In genomic region chr5:174282391-174282790, GRCh38 we compare ENCODE assay signal across 21 cellular contexts.
A peak's percentile ranks its signal among the peaks of the same experiment; 100 is the strongest.
DNase-seq lines count a peak whose midpoint lies in the region; ATAC-seq and TF ChIP-seq lines count a peak whose summit lies in the region.
"Had no signal": no experiment of that assay in that cellular context is flagged by ENCODE, and none has a peak within 500 bp of the region (broad histone marks: within the 10 kb centered on the region; RNA-seq: fewer than 3 reads in every experiment).

No MANE protein-coding gene starts in this region.

- H3K4me3 ChIP-seq in MM.1S (ENCODE audit: low read length) (no peak overlapping the region), neural cell (ENCODE audit: low read length) (no peak overlapping the region)
- H3K4me3 ChIP-seq: A549; BLaER1 treated with 17β-estradiol and CSF1 and Interleukin-3, amounts not matched to agents 10 nM and 100 nM; GM23248 had no signal

- ATAC-seq in GM18868 (IDR thresholded peaks at IDR 0.05; ENCODE audit: unreplicated experiment), result peak; percentile 10
- ATAC-seq in HG03097 (IDR thresholded peaks at IDR 0.05; ENCODE audit: low FRiP score, unreplicated experiment), result no peak
- ATAC-seq: A549, HCT116 had no signal

- no peaks in the 10 kb centered on the region for H3K9me3 ChIP-seq in MM.1S (replicated peaks; ENCODE audit: insufficient read depth, low read length)
- no peaks in the 10 kb centered on the region for H3K9me3 ChIP-seq in neural cell (ENCODE audit: low read length)
- H3K9me3 ChIP-seq: BE2C had no signal

- H3K9me2 ChIP-seq in MM.1S (replicated peaks; ENCODE audit: insufficient read depth, low read length), result no peaks in the 10 kb centered on the region
- no peaks in the 10 kb centered on the region for H3K9me2 ChIP-seq in neural cell (ENCODE audit: insufficient read depth, low read length)

- TF ChIP-seq RAD21 in neural cell (conservative IDR thresholded peaks at IDR 0.05), result no peak

- peak overlapping the region; percentile 33; the same call in 1 of the 2 replicates for H3K4me2 ChIP-seq in MM.1S (ENCODE audit: low read depth, low read length)
- no peak overlapping the region for H3K4me2 ChIP-seq in neural cell (ENCODE audit: low read length)
- H3K4me2 ChIP-seq: A549; BLaER1 treated with 17β-estradiol and CSF1 and Interleukin-3, amounts not matched to agents 10 nM and 100 nM had no signal

- H3F3A ChIP-seq in MM.1S (ENCODE audit: insufficient read depth, low read length) (peaks cover 10% of the 10 kb centered on the region; the same call in 1 of the 2 replicates), neural cell (ENCODE audit: insufficient read depth, low read length, poor library complexity, severe bottlenecking) (no peaks in the 10 kb centered on the region)

- H3K9ac ChIP-seq in MM.1S (ENCODE audit: low read length) (peak overlapping the region; percentile 13; the same call in 1 of the 2 replicates), neural cell (ENCODE audit: low read length) (no peak overlapping the region)
- H3K9ac ChIP-seq: BLaER1 treated with 17β-estradiol and CSF1 and Interleukin-3, amounts not matched to agents 10 nM and 100 nM; GM23248 had no signal

- H3K79me2 ChIP-seq in MM.1S (ENCODE audit: low read length), result no peaks in the 10 kb centered on the region
- H3K79me2 ChIP-seq in neural cell (replicated peaks; ENCODE audit: insufficient read depth, low read length), result no peaks in the 10 kb centered on the region

- H2AFZ ChIP-seq in MM.1S (ENCODE audit: low read length) (peak overlapping the region; percentile 62; the same call in 1 of the 2 replicates), neural cell (ENCODE audit: low read depth, low read length) (no peak overlapping the region)
- H2AFZ ChIP-seq: GM23248 had no signal

- TF ChIP-seq EP300 in neural cell (conservative IDR thresholded peaks at IDR 0.05; ENCODE audit: poor library complexity, severe bottlenecking), result no peak

- no peak for DNase-seq in MM.1S
- DNase-seq in cerebellar cortex (ENCODE audit: low spot score), result peak; percentile 11
- DNase-seq in NCI-H510A (lab: John Stamatoyannopoulos, UW), result no peak
- DNase-seq in HCEC 1CT, result no peak
- DNase-seq in head of caudate nucleus, result no peak
- DNase-seq: 8988T; ACHN; AML-193; BE2C; CD4-positive, alpha-beta T cell; CD8-positive, alpha-beta memory T cell; DMS 273 treated with DMSO at 0.1 percent for 48 hours; DMS79 treated with DMSO at 0.1 percent for 48 hours; GM23248; H7 had no signal

- peaks cover 46% of the 10 kb centered on the region for H3K4me1 ChIP-seq in MM.1S (ENCODE audit: low read length)
- H3K4me1 ChIP-seq: A549; BE2C; BLaER1 treated with 17β-estradiol and CSF1 and Interleukin-3, amounts not matched to agents 10 nM and 100 nM had no signal

- H3K36me3 ChIP-seq in MM.1S (replicated peaks; ENCODE audit: insufficient read depth, low read length) (no peaks in the 10 kb centered on the region), neural cell (ENCODE audit: insufficient read depth, low read length) (no peaks in the 10 kb centered on the region)
- H3K36me3 ChIP-seq: BE2C; BLaER1 treated with 17β-estradiol and CSF1 and Interleukin-3, amounts not matched to agents 10 nM and 100 nM had no signal

- H4K20me1 ChIP-seq in MM.1S (ENCODE audit: insufficient read depth, low read length), result no peaks in the 10 kb centered on the region
- no peaks in the 10 kb centered on the region for H4K20me1 ChIP-seq in neural cell (ENCODE audit: insufficient read depth)
- H4K20me1 ChIP-seq: BLaER1 treated with 17β-estradiol and CSF1 and Interleukin-3, amounts not matched to agents 10 nM and 100 nM had no signal

- peak overlapping the region; percentile 63; the same call in 1 of the 2 replicates for H3K27ac ChIP-seq in MM.1S (ENCODE audit: low read length)
- peak overlapping the region; percentile 84 for H3K27ac ChIP-seq in neural cell (ENCODE audit: low read length)
- H3K27ac ChIP-seq: A549; BLaER1 treated with 17β-estradiol and CSF1 and Interleukin-3, amounts not matched to agents 10 nM and 100 nM; GM23248 had no signal

- H3K27me3 ChIP-seq in MM.1S (replicated peaks; ENCODE audit: insufficient read depth, low read length), result no peaks in the 10 kb centered on the region
- H3K27me3 ChIP-seq in neural cell (ENCODE audit: insufficient read depth, low read depth, low read length), result no peaks in the 10 kb centered on the region
- H3K27me3 ChIP-seq: BE2C; BLaER1 treated with 17β-estradiol and CSF1 and Interleukin-3, amounts not matched to agents 10 nM and 100 nM had no signal

- no peak for TF ChIP-seq CTCF in MM.1S (IDR thresholded peaks at IDR 0.05; ENCODE audit: low read length)
- no peak for TF ChIP-seq CTCF in neural cell (IDR thresholded peaks at IDR 0.05; ENCODE audit: poor library complexity, severe bottlenecking)

- intact Hi-C loops in head of caudate nucleus (cut with DNase I), result no loop called here

TF ChIP-seq in neural cell, 6 proteins besides CTCF, POLR2A, EP300 and RAD21:
- no peak for TF ChIP-seq POLR2AphosphoS5 (IDR thresholded peaks at IDR 0.05)
